Comparison of ENCODE assay signal across 1 cellular context in genomic region chr6:7543761-7544424, GRCh38.
TF ChIP-seq lines count a peak whose summit lies in the region.

No MANE protein-coding gene starts in this region.

TF ChIP-seq in HepG2, 621 proteins besides CTCF, POLR2A, EP300 and RAD21 (continued from another document and continues in another):
- no peak for TF ChIP-seq CREB3 (CRISPR knock-in tag; IDR thresholded peaks at IDR 0.05)
- no peak for TF ChIP-seq CSRNP2 (CRISPR knock-in tag; conservative IDR thresholded peaks at IDR 0.05; ENCODE audit: low read depth)
- peak; percentile 29 to 59; a peak in 2 of 4 replicates for TF ChIP-seq HMGXB4 (CRISPR knock-in tag; IDR thresholded peaks at IDR 0.05; ENCODE audit: borderline replicate concordance in 1 of 2, low read depth in 1 of 2)
- no peak for TF ChIP-seq SOX5 (CRISPR knock-in tag; IDR thresholded peaks at IDR 0.05; ENCODE audit: borderline replicate concordance)
- peak; percentile 46; the same call in 1 of the 2 replicates for TF ChIP-seq SIN3A (IDR thresholded peaks at IDR 0.05; ENCODE audit: borderline replicate concordance, low read depth, low read length)
- TF ChIP-seq TRAFD1 (CRISPR knock-in tag; IDR thresholded peaks at IDR 0.05; ENCODE audit: borderline replicate concordance): no peak
- no peak for TF ChIP-seq REL (CRISPR knock-in tag; conservative IDR thresholded peaks at IDR 0.05)
- no peak for TF ChIP-seq ZNF280D (CRISPR knock-in tag; IDR thresholded peaks at IDR 0.05)
- TF ChIP-seq FOXC1 (CRISPR knock-in tag; IDR thresholded peaks at IDR 0.05; ENCODE audit: borderline replicate concordance): no peak
- no peak for TF ChIP-seq PATZ1 (CRISPR knock-in tag; IDR thresholded peaks at IDR 0.05)
- TF ChIP-seq DZIP1 (CRISPR knock-in tag; IDR thresholded peaks at IDR 0.05): no peak
- no peak for TF ChIP-seq ZFX (CRISPR knock-in tag; IDR thresholded peaks at IDR 0.05; ENCODE audit: low read depth)
- no peak for TF ChIP-seq ZNF367 (CRISPR knock-in tag; IDR thresholded peaks at IDR 0.05; ENCODE audit: borderline replicate concordance)
- TF ChIP-seq MAFF (IDR thresholded peaks at IDR 0.05; ENCODE audit: low read depth, low read length): peak; percentile 81
- no peak for TF ChIP-seq ZNF670 (CRISPR knock-in tag; IDR thresholded peaks at IDR 0.05; ENCODE audit: borderline replicate concordance)
- TF ChIP-seq ZNF501 (CRISPR knock-in tag; IDR thresholded peaks at IDR 0.05): no peak; the same call in 1 of the 2 replicates
- TF ChIP-seq ERF (CRISPR knock-in tag; IDR thresholded peaks at IDR 0.05): peak; percentile 55; the same call in 1 of the 2 replicates
- no peak for TF ChIP-seq GPN1 (CRISPR knock-in tag; IDR thresholded peaks at IDR 0.05; ENCODE audit: borderline replicate concordance)
- TF ChIP-seq ZNF318 (CRISPR knock-in tag; IDR thresholded peaks at IDR 0.05): no peak
- TF ChIP-seq BRCA1 (CRISPR knock-in tag; IDR thresholded peaks at IDR 0.05): no peak
